ENCODE assay signal across 1 cellular context in the genomic region with DNA sequence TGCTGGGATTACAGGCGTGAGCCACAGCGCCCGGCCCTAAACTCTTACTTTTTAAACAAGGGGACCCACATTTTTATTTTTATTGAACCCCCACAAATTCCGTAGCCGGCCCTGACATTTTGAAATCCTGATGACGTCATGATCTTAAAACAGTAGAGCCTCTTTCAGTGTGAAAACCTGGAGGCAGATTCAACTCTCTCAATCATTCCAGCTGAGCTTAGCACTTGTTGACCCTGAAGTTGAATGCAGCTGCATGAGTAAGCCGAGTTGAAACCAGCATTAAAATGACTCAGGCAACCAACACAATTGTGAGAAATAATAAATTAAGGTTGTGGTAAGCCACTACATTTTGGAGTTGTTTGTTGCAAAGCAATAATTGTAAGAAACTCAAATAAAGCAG.
TF ChIP-seq lines count a peak whose summit lies in the region.

No MANE protein-coding gene starts in this region.

TF ChIP-seq in GM23338, 12 proteins besides CTCF, POLR2A, EP300 and RAD21 (continued from another document):
- TF ChIP-seq, protein P1, sequence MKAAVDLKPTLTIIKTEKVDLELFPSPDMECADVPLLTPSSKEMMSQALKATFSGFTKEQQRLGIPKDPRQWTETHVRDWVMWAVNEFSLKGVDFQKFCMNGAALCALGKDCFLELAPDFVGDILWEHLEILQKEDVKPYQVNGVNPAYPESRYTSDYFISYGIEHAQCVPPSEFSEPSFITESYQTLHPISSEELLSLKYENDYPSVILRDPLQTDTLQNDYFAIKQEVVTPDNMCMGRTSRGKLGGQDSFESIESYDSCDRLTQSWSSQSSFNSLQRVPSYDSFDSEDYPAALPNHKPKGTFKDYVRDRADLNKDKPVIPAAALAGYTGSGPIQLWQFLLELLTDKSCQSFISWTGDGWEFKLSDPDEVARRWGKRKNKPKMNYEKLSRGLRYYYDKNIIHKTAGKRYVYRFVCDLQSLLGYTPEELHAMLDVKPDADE (IDR thresholded peaks at IDR 0.05), result no peak
- TF ChIP-seq ZNF462 (CRISPR knock-in tag; IDR thresholded peaks at IDR 0.05), result no peak
- no peak for TF ChIP-seq CREB1 (CRISPR knock-in tag; IDR thresholded peaks at IDR 0.05; ENCODE audit: low read depth)
- no peak for TF ChIP-seq REST (IDR thresholded peaks at IDR 0.05; ENCODE audit: unreplicated experiment)
- TF ChIP-seq ZNF331 (CRISPR knock-in tag; IDR thresholded peaks at IDR 0.05; ENCODE audit: low read depth), result no peak
- no peak for TF ChIP-seq EZH2phosphoT487 (IDR thresholded peaks at IDR 0.05; ENCODE audit: unreplicated experiment)
- TF ChIP-seq ZNF114 (CRISPR knock-in tag; IDR thresholded peaks at IDR 0.05), result no peak
- no peak for TF ChIP-seq NANOG (IDR thresholded peaks at IDR 0.05; ENCODE audit: borderline replicate concordance)
